Comparison of ENCODE assay signal across 8 cellular contexts in the genomic region with DNA sequence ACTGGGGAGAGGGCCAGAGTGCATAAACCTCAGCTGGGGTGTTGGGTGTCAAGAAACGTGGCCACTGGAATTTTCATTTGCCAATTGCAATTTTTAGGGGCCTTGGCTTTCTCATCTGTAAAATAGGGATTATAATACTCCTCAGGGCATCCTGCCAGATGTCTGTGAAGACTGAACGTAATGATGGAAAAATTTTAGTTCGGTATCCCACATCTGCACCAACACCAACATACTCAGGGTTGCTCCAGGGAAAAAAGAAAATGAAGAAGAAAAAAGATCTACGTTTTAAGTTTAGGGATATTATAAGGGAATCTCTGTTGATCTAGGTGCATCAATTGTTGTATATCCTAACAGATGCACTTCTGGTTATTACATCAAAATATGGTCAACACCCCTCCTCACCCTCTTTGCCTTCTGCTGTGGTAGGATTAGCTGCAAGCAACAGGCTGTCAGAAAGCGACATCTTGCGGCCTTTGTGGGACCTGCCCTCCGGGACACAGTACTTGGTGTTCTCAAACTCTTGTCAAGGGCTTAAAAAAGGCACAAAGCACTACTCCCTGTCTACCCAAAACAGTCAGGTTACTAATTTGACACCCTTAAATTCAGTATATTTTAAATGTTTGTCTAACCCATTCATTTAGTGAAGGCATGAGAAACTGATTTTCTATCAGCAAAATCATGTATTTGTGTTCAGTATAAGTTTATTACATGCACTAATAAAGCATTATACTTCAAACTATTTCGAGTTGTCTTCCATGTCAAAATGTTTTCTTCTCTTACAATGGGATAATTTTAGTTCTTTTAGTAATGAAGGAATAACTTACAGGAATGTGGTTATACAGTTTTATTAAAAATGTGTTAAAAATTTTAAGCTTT. TPM values are rescaled to one million over a fixed set of nuclear protein-coding genes. Genes with fewer than 3 reads are reported as not detected.
DNase-seq lines count a peak whose midpoint lies in the region; ATAC-seq, FAIRE-seq and TF ChIP-seq lines count a peak whose summit lies in the region.

No MANE protein-coding gene starts in this region.

- H3K79me1 ChIP-seq in H9 (ENCODE audit: insufficient read depth, low read depth, low read length, poor library complexity, severe bottlenecking) = no peaks in the 10 kb centered on the region

- no peak overlapping the region for H2BK15ac ChIP-seq in H9 (ENCODE audit: low read depth, low read length)

- no peak overlapping the region for H4K8ac ChIP-seq in H9 (replicated peaks; ENCODE audit: insufficient read length, low read depth, low read length)

- no peak overlapping the region for H2BK12ac ChIP-seq in H9 (ENCODE audit: insufficient read length, low read depth, low read length)

- H2BK120ac ChIP-seq in H9 (ENCODE audit: low read depth, low read length, poor library complexity, severe bottlenecking) = no peak overlapping the region

- peaks cover 2% of the 10 kb centered on the region; the same call in 1 of the 2 replicates for H3K4me1 ChIP-seq in H9 (ENCODE audit: insufficient read depth, low read length)

- H3K4me1 Mint-ChIP-seq in H9 (peaks cover 25 to 38% of the 10 kb centered on the region in 2 experiments), progenitor cell of endocrine pancreas (ENCODE audit: low read depth) (no peaks in the 10 kb centered on the region)

- no CpG with 5 or more reads among the region's 8 CpGs for WGBS in H9 (ENCODE audit: extremely low coverage, insufficient read length, low lambda C conversion rate)

- no peak overlapping the region for H2BK5ac ChIP-seq in H9 (ENCODE audit: insufficient read length, low read length)

- H3K36me3 Mint-ChIP-seq in H9 (ENCODE audit: insufficient read depth in 1 of 3, low read depth in 3 of 3) (no peaks in the 10 kb centered on the region), progenitor cell of endocrine pancreas (ENCODE audit: insufficient read depth) (no peaks in the 10 kb centered on the region)

- intact Hi-C loops in Right ventricle myocardium superior (cut with DNase I) = loop anchor here (2.0 to 5.0 kb wide), 3 partner anchors 56 to 551 kb away; a partner anchor contains a TSS

- no peak overlapping the region for H2AK5ac ChIP-seq in H9 (ENCODE audit: insufficient read length, low read length)

- H3K27me3 Mint-ChIP-seq in H9 (ENCODE audit: low read depth) (no peaks in the 10 kb centered on the region; the same call in 1 of the 2 replicates), progenitor cell of endocrine pancreas (peaks cover 29% of the 10 kb centered on the region)

- no peak overlapping the region for H3T11ph ChIP-seq in H9 (ENCODE audit: low read length)

- DNase-seq in DMS53 (lab: John Stamatoyannopoulos, UW) (peak; percentile 86), H9 (peak; percentile 89), NCI-H1048 (lab: John Stamatoyannopoulos, UW) (peak; percentile 40), SKM-1 treated with dmso at 0.1 percent for 144 hours (lab: John Stamatoyannopoulos, UW; ENCODE audit: unreplicated experiment) (peak; percentile 22), Right ventricle myocardium superior (peak; percentile 84), progenitor cell of endocrine pancreas (ENCODE audit: low spot score, unreplicated experiment) (peak; percentile 60), urothelium cell line (ENCODE audit: low spot score) (peak; percentile 75)
- DNase-seq in activated naive CD4-positive, alpha-beta T cell treated with anti-CD3 and anti-CD28 coated beads, Interleukin-2, amount 50 U/mL, for 16 hours = peak; percentile 85

- H3K56ac ChIP-seq in H9 (ENCODE audit: insufficient read length, low read depth, low read length) = no peak overlapping the region

- no peak overlapping the region for H3K23ac ChIP-seq in H9 (ENCODE audit: insufficient read length, low read depth, low read length)

- no peak overlapping the region for H3K27ac Mint-ChIP-seq in H9
- H3K27ac Mint-ChIP-seq in progenitor cell of endocrine pancreas = peak overlapping the region; percentile 27

- peak; percentile 95 for TF ChIP-seq CTCF in H9 (conservative IDR thresholded peaks at IDR 0.05)
- peak; percentile 92 for TF ChIP-seq CTCF in progenitor cell of endocrine pancreas (IDR thresholded peaks at IDR 0.05; ENCODE audit: unreplicated experiment)

- H3K4me3 Mint-ChIP-seq in H9 (no peak overlapping the region), progenitor cell of endocrine pancreas (ENCODE audit: low read depth) (no peak overlapping the region)

- H3K9me3 Mint-ChIP-seq in H9 (no peaks in the 10 kb centered on the region), progenitor cell of endocrine pancreas (ENCODE audit: low read depth) (no peaks in the 10 kb centered on the region)

- FAIRE-seq in urothelium cell line (lab: Jason Lieb, UNC) = no peak

- no peaks in the 10 kb centered on the region for H3K9me3 ChIP-seq in H9 (ENCODE audit: control insufficient read depth, low read depth, low read length)

- no peak overlapping the region for H4K91ac ChIP-seq in H9 (ENCODE audit: insufficient read length, low read depth, low read length)

- no peak overlapping the region for H2BK20ac ChIP-seq in H9 (ENCODE audit: low read depth, low read length, poor library complexity, severe bottlenecking)

- H4K5ac ChIP-seq in H9 (ENCODE audit: insufficient read length, low read depth, low read length) = no peak overlapping the region

- no peaks in the 10 kb centered on the region for H3K79me2 ChIP-seq in H9 (ENCODE audit: insufficient read depth, low read length)

- no peak overlapping the region for H3K4ac ChIP-seq in H9 (ENCODE audit: low read depth, low read length)

- no peak overlapping the region for H3K4me2 ChIP-seq in H9 (ENCODE audit: insufficient read depth, insufficient read length, low read length)

- ATAC-seq in Right ventricle myocardium superior (ENCODE audit: poor library complexity) = peak; percentile 98

- H3K27me3 ChIP-seq in H9 (ENCODE audit: insufficient read depth, low read length) = no peaks in the 10 kb centered on the region

- H3K18ac ChIP-seq in H9 (ENCODE audit: insufficient read length, low read depth, low read length) = no peak overlapping the region

- no peak overlapping the region for H3K9ac ChIP-seq in H9 (ENCODE audit: extremely low read depth, insufficient read length, low read length)

- H3K23me2 ChIP-seq in H9 (ENCODE audit: insufficient read length, low read depth, low read length, poor library complexity, severe bottlenecking) = no peaks in the 10 kb centered on the region

- H2AFZ ChIP-seq in H9 (ENCODE audit: low read length) = no peak overlapping the region

- H3K14ac ChIP-seq in H9 (ENCODE audit: insufficient read depth, low read length) = no peak overlapping the region

- H3K27ac ChIP-seq in H9 (ENCODE audit: insufficient read length, low read depth, low read length) = no peak overlapping the region

- H4K20me1 ChIP-seq in H9 (ENCODE audit: control insufficient read depth, insufficient read depth, insufficient read length) = no peaks in the 10 kb centered on the region

RNA-seq across cellular contexts. Expression of a gene that starts 8.3 kb away (rescaled TPM):
- 2.3 and 2.9 TPM in 2 replicates for total RNA-seq in H9 (2021)
- total RNA-seq in Right ventricle myocardium superior = 2.0 TPM
- 8.4 and 8.5 TPM in 2 replicates for total RNA-seq in progenitor cell of endocrine pancreas

Comparison
In these comparisons a context has a peak if more than half of its experiments do, and no peak if none do; other contexts are left out.
1. DNase-seq: peak in every context shown above with its lines; median percentile 89 in H9; 86 in DMS53; 85 in activated naive CD4-positive, alpha-beta T cell treated with anti-CD3 and anti-CD28 coated beads, Interleukin-2, amount 50 U/mL, for 16 hours; 84 in Right ventricle myocardium superior; 75 in urothelium cell line; 60 in progenitor cell of endocrine pancreas; 40 in NCI-H1048; 22 in SKM-1 treated with dmso at 0.1 percent for 144 hours.